Comparison of ENCODE assay signal across 1 cellular context in the genomic region with DNA sequence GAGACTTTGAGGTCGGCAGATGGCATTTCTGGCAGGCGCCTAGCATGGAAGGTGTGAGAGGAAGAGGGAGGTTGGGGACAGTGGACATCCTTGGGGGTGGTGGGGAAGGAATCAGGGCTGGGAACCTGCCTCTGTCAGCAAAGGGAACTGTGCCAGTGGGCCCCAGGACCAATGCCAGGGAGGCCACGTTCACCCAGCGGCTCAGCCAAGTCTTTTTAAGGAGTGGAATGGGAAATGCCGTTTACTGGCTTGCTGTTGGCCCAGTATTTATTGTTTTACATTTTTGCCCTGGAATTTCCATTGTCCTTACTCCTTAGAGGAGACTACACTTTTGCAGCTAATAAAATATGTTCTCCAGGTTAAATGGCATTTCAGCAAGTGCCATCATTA.
TF ChIP-seq lines count a peak whose summit lies in the region.

No MANE protein-coding gene starts in this region.

TF ChIP-seq in HCT116, 20 proteins besides CTCF, POLR2A, EP300 and RAD21 (continued from another document):
- TF ChIP-seq, protein P1, sequence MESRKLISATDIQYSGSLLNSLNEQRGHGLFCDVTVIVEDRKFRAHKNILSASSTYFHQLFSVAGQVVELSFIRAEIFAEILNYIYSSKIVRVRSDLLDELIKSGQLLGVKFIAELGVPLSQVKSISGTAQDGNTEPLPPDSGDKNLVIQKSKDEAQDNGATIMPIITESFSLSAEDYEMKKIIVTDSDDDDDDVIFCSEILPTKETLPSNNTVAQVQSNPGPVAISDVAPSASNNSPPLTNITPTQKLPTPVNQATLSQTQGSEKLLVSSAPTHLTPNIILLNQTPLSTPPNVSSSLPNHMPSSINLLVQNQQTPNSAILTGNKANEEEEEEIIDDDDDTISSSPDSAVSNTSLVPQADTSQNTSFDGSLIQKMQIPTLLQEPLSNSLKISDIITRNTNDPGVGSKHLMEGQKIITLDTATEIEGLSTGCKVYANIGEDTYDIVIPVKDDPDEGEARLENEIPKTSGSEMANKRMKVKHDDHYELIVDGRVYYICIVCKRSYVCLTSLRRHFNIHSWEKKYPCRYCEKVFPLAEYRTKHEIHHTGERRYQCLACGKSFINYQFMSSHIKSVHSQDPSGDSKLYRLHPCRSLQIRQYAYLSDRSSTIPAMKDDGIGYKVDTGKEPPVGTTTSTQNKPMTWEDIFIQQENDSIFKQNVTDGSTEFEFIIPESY (IDR thresholded peaks at IDR 0.05; ENCODE audit: extremely low read depth, insufficient replicate concordance, low read length): no peak
- no peak for TF ChIP-seq SRF (IDR thresholded peaks at IDR 0.05; ENCODE audit: low read depth)
- no peak for TF ChIP-seq ZNF274 (IDR thresholded peaks at IDR 0.05; ENCODE audit: low read depth, low read length)
